In the genomic region with DNA sequence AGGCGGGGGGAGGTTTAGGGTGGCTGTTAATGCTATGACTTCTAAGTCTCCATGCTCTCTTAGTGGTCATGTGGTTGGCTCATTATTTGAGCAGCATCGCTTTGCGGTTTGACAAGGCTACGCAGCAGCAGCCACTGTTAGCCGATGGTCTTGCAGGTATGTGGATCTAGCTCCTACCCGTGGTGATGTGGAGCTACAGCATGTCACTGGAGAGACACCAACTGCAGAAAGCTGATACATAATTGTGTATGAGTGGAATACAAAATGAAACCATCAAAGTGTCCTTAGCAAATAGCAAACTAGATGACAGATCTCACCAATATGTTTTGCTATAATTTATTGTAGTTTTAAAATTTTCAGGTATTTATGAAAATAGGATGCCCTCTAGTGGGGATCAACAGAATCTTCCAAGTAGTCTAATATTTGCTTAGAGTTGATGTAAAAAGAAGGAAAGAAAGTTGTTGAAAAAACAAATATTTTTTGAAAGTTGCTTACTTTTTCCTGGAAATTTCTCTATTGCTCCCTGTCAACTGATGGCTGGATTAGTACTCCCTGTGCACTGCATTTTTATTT, we compare ENCODE assay signal across 9 cellular contexts.
A peak's percentile ranks its signal among the peaks of the same experiment; 100 is the strongest.
DNase-seq lines count a peak whose midpoint lies in the region; ATAC-seq and TF ChIP-seq lines count a peak whose summit lies in the region.
"Had no signal": no experiment of that assay in that cellular context is flagged by ENCODE, and none has a peak within 500 bp of the region (broad histone marks: within the 10 kb centered on the region; RNA-seq: fewer than 3 reads in every experiment).

No MANE protein-coding gene starts in this region.

- peak; percentile 98 to 100 for TF ChIP-seq CTCF in GM23338 (conservative IDR thresholded peaks at IDR 0.05; ENCODE audit: low read depth in 2 of 2)

- intact Hi-C loops in activated naive CD4-positive, alpha-beta T cell treated with anti-CD3 and anti-CD28 coated beads for 36 hours (cut with micrococcal nuclease), result loop anchor here (1.0 to 10.0 kb wide), 2 partner anchors 201 to 876 kb away; no protein-coding TSS in a partner anchor

- H3K4me2 ChIP-seq in GM23338, result no peak overlapping the region

- no peaks in the 10 kb centered on the region for H3K27me3 Mint-ChIP-seq in activated naive CD4-positive, alpha-beta T cell treated with anti-CD3 and anti-CD28 coated beads for 36 hours (ENCODE audit: low read depth)
- H3K27me3 Mint-ChIP-seq in GM23338 (ENCODE audit: insufficient read depth, low read depth, poor library complexity), result peaks cover 11% of the 10 kb centered on the region
- peaks cover 10% of the 10 kb centered on the region for H3K27me3 Mint-ChIP-seq in stimulated activated memory B cell treated with anti-CD40 and anti-IgM and Interleukin-4, amounts not matched to agents 10 μg/mL and 1 μg/mL and 100 μg/mL, for 72 hours

- no peaks in the 10 kb centered on the region for H3K36me3 ChIP-seq in GM23338 (ENCODE audit: insufficient read depth)

- no peak overlapping the region for H3K4me3 ChIP-seq in GM23338
- H3K4me3 ChIP-seq in Jurkat, Clone E6-1 (ENCODE audit: low read length), result no peak overlapping the region
- H3K4me3 ChIP-seq: skin epidermis had no signal

- H3K27me3 ChIP-seq in GM23338 (ENCODE audit: insufficient read depth), result no peaks in the 10 kb centered on the region

- peak; percentile 100 for ATAC-seq in GM23338
- ATAC-seq in stimulated activated memory B cell treated with anti-CD40 and anti-IgM and Interleukin-4, amounts not matched to agents 10 μg/mL and 1 μg/mL and 100 μg/mL, for 72 hours, result peak; percentile 85

- H3K4me1 ChIP-seq in GM23338 (ENCODE audit: insufficient read depth), result peaks cover 11% of the 10 kb centered on the region

- no peaks in the 10 kb centered on the region for H3K9me3 Mint-ChIP-seq in activated naive CD4-positive, alpha-beta T cell treated with anti-CD3 and anti-CD28 coated beads for 36 hours
- no peaks in the 10 kb centered on the region; the same call in 2 of the 3 replicates for H3K9me3 Mint-ChIP-seq in GM23338
- no peaks in the 10 kb centered on the region for H3K9me3 Mint-ChIP-seq in stimulated activated memory B cell treated with anti-CD40 and anti-IgM and Interleukin-4, amounts not matched to agents 10 μg/mL and 1 μg/mL and 100 μg/mL, for 72 hours

- H3K27ac ChIP-seq in GM23338 (ENCODE audit: low read depth), result no peak overlapping the region
- H3K27ac ChIP-seq: skin epidermis had no signal

- H2AFZ ChIP-seq in GM23338, result no peak overlapping the region

- no peaks in the 10 kb centered on the region for H3F3A ChIP-seq in GM23338 (replicated peaks; ENCODE audit: low read depth)

- CTCF ChIA-PET in activated naive CD4-positive, alpha-beta T cell treated with anti-CD3 and anti-CD28 coated beads for 36 hours (lab: Charles Lee), result interaction anchor here (1.1 to 1.5 kb wide), 2 partner anchors 29 to 32 kb away, joined by 3 read pairs; no protein-coding TSS in a partner anchor

- no peak overlapping the region for H3K27ac Mint-ChIP-seq in activated naive CD4-positive, alpha-beta T cell treated with anti-CD3 and anti-CD28 coated beads for 36 hours
- H3K27ac Mint-ChIP-seq in GM23338, result no peak overlapping the region
- no peak overlapping the region for H3K27ac Mint-ChIP-seq in stimulated activated memory B cell treated with anti-CD40 and anti-IgM and Interleukin-4, amounts not matched to agents 10 μg/mL and 1 μg/mL and 100 μg/mL, for 72 hours

- H3K79me2 ChIP-seq in GM23338 (replicated peaks; ENCODE audit: insufficient read depth), result no peaks in the 10 kb centered on the region

- H3K36me3 Mint-ChIP-seq in activated naive CD4-positive, alpha-beta T cell treated with anti-CD3 and anti-CD28 coated beads for 36 hours (ENCODE audit: low read depth), result no peaks in the 10 kb centered on the region
- no peaks in the 10 kb centered on the region for H3K36me3 Mint-ChIP-seq in GM23338 (ENCODE audit: low read depth)
- H3K36me3 Mint-ChIP-seq in stimulated activated memory B cell treated with anti-CD40 and anti-IgM and Interleukin-4, amounts not matched to agents 10 μg/mL and 1 μg/mL and 100 μg/mL, for 72 hours, result no peaks in the 10 kb centered on the region

- no peaks in the 10 kb centered on the region for H3K9me2 ChIP-seq in GM23338 (ENCODE audit: insufficient read depth)

- H3K4me3 Mint-ChIP-seq in activated naive CD4-positive, alpha-beta T cell treated with anti-CD3 and anti-CD28 coated beads for 36 hours, result no peak overlapping the region
- H3K4me3 Mint-ChIP-seq in GM23338, result no peak overlapping the region
- no peak overlapping the region for H3K4me3 Mint-ChIP-seq in stimulated activated memory B cell treated with anti-CD40 and anti-IgM and Interleukin-4, amounts not matched to agents 10 μg/mL and 1 μg/mL and 100 μg/mL, for 72 hours

- no peaks in the 10 kb centered on the region for H4K20me1 ChIP-seq in GM23338 (replicated peaks; ENCODE audit: insufficient read depth)

- peak; percentile 24 for DNase-seq in activated naive CD4-positive, alpha-beta T cell treated with anti-CD3 and anti-CD28 coated beads for 36 hours
- no peak for DNase-seq in activated naive CD4-positive, alpha-beta T cell treated with anti-CD3 and anti-CD28 coated beads, Interleukin-2, amount 50 U/mL, for 16 hours
- DNase-seq in GM23338 (ENCODE audit: low spot score) (peak; percentile 94), NOMO-1 treated with DMSO at 0.1 percent for 48 hours (lab: John Stamatoyannopoulos, UW; ENCODE audit: unreplicated experiment) (peak; percentile 84), brain pericyte (ENCODE audit: low read depth, low spot score) (peak; percentile 82), inferior parietal cortex (ENCODE audit: extremely low spot score) (peak; percentile 85)
- DNase-seq in Jurkat, Clone E6-1 (ENCODE audit: low read depth, low spot score), result peak; percentile 63

- no peaks in the 10 kb centered on the region for H3K4me1 Mint-ChIP-seq in activated naive CD4-positive, alpha-beta T cell treated with anti-CD3 and anti-CD28 coated beads for 36 hours (ENCODE audit: low read depth)
- peaks cover 12% of the 10 kb centered on the region for H3K4me1 Mint-ChIP-seq in GM23338
- H3K4me1 Mint-ChIP-seq in stimulated activated memory B cell treated with anti-CD40 and anti-IgM and Interleukin-4, amounts not matched to agents 10 μg/mL and 1 μg/mL and 100 μg/mL, for 72 hours, result no peaks in the 10 kb centered on the region

TF ChIP-seq in GM23338, 12 proteins besides CTCF, POLR2A, EP300 and RAD21:
- TF ChIP-seq NANOG (IDR thresholded peaks at IDR 0.05; ENCODE audit: borderline replicate concordance), result no peak
